ENCODE assay signal across 21 cellular contexts in genomic region chr7:155425946-155426345, GRCh38. TPM values are rescaled to one million over a fixed set of nuclear protein-coding genes. Genes with fewer than 3 reads are reported as not detected.
"Had no signal": no experiment of that assay in that cellular context is flagged by ENCODE, and none has a peak within 500 bp of the region (broad histone marks: within the 10 kb centered on the region; RNA-seq: fewer than 3 reads in every experiment).

No MANE protein-coding gene starts in this region.

- H3K9me3 ChIP-seq: SK-N-SH had no signal

- DNase-seq: KBM-7, MV-4-11, NCI-H1048, NCI-H1105, NCI-H1417, NCI-H1436 treated with DMSO at 0.1 percent for 48 hours, NCI-H1694, NCI-H187 treated with DMSO at 0.1 percent for 48 hours, NCI-H2081, NCI-H2171, NCI-H226, NCI-H446, NCI-H510A, NCI-H524 treated with DMSO at 0.1 percent for 48 hours, NCI-H69, NCI-H774, RPMI8226, SK-N-SH, SW 1271 had no signal

RNA-seq across cellular contexts. Expression of gene EN2, which starts 32.0 kb away (rescaled TPM):
- total RNA-seq: HT-29, MCF 10A had no signal
